ENCODE assay signal across 1 cellular context in the genomic region with DNA sequence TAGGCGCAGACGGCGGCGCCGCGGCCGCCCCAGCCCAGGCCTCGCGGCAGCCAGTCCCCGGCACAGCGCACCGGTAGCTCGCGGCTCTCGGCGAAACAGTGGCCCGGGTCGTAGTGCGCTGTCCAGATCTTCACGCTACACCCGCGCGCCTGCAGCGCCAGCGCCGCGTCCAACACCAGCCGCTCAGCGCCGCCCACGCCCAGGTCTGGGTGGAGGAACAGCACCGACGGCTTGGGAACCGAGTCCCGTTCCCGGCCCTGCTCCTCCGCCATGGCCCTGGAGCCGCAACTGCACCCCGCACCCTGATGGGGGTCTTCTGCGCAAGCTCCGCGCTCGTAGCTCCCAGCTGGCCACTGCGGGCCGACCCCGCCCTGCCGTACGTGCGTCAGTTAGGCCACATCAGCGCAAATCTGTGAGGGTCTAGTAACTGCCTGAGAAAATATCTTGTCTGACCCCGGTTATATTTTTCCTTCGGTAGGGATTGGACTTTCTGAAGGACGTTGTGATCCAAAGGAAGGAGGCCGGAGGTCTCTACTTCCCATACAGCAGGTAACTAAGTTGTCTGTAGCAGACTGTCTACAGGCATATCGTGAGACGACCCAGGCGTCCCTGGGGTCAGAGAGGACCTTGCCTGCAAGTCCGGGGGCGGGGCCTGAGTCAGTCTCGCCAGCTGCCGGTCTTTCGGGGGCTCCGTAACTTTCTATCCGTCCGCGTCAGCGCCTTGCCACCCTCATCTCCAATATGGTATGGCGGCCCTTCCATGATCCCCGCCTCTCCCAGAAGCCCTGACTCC.
TF ChIP-seq lines count a peak whose summit lies in the region.

A gene with protein sequence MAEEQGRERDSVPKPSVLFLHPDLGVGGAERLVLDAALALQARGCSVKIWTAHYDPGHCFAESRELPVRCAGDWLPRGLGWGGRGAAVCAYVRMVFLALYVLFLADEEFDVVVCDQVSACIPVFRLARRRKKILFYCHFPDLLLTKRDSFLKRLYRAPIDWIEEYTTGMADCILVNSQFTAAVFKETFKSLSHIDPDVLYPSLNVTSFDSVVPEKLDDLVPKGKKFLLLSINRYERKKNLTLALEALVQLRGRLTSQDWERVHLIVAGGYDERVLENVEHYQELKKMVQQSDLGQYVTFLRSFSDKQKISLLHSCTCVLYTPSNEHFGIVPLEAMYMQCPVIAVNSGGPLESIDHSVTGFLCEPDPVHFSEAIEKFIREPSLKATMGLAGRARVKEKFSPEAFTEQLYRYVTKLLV (minus strand): TSS at position 320 of the 793 bp plus-strand sequence. CDS start 48 bp downstream, at position 272.
A gene (plus strand): TSS at position 660 of the 793 bp plus-strand sequence. CDS start 82 bp downstream, at position 742.

TF ChIP-seq in HepG2, 621 proteins besides CTCF, POLR2A, EP300 and RAD21 (continued from another document and continues in another):
- TF ChIP-seq, protein P1, sequence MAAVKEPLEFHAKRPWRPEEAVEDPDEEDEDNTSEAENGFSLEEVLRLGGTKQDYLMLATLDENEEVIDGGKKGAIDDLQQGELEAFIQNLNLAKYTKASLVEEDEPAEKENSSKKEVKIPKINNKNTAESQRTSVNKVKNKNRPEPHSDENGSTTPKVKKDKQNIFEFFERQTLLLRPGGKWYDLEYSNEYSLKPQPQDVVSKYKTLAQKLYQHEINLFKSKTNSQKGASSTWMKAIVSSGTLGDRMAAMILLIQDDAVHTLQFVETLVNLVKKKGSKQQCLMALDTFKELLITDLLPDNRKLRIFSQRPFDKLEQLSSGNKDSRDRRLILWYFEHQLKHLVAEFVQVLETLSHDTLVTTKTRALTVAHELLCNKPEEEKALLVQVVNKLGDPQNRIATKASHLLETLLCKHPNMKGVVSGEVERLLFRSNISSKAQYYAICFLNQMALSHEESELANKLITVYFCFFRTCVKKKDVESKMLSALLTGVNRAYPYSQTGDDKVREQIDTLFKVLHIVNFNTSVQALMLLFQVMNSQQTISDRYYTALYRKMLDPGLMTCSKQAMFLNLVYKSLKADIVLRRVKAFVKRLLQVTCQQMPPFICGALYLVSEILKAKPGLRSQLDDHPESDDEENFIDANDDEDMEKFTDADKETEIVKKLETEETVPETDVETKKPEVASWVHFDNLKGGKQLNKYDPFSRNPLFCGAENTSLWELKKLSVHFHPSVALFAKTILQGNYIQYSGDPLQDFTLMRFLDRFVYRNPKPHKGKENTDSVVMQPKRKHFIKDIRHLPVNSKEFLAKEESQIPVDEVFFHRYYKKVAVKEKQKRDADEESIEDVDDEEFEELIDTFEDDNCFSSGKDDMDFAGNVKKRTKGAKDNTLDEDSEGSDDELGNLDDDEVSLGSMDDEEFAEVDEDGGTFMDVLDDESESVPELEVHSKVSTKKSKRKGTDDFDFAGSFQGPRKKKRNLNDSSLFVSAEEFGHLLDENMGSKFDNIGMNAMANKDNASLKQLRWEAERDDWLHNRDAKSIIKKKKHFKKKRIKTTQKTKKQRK (IDR thresholded peaks at IDR 0.05; ENCODE audit: low read length): no peak
- TF ChIP-seq ZZZ3 (CRISPR knock-in tag; IDR thresholded peaks at IDR 0.05; ENCODE audit: borderline replicate concordance) (no peak), RARA (CRISPR knock-in tag; IDR thresholded peaks at IDR 0.05) (no peak), KDM6A (CRISPR knock-in tag; IDR thresholded peaks at IDR 0.05; ENCODE audit: low read depth) (no peak), ZNF501 (CRISPR knock-in tag; IDR thresholded peaks at IDR 0.05) (no peak; the same call in none of the 2 replicates), ZNF33B (CRISPR knock-in tag; IDR thresholded peaks at IDR 0.05) (no peak; the same call in 1 of the 2 replicates), RCOR2 (CRISPR knock-in tag; IDR thresholded peaks at IDR 0.05) (no peak), ETV5 (CRISPR knock-in tag; IDR thresholded peaks at IDR 0.05; ENCODE audit: borderline replicate concordance) (no peak), ZNF567 (CRISPR knock-in tag; IDR thresholded peaks at IDR 0.05; ENCODE audit: borderline replicate concordance) (0 out of 2 replicates have a peak, but pooled peaks have one; percentile 28), NFE2L2 (IDR thresholded peaks at IDR 0.05; ENCODE audit: low read length) (no peak), NCOR1 (IDR thresholded peaks at IDR 0.05; ENCODE audit: borderline replicate concordance, low read length) (no peak; the same call in 1 of the 2 replicates), CEBPB (IDR thresholded peaks at IDR 0.05; ENCODE audit: borderline replicate concordance, low read depth, low read length) (no peak), CBX5 (CRISPR knock-in tag; IDR thresholded peaks at IDR 0.05; ENCODE audit: borderline replicate concordance) (no peak), SETDB1 (CRISPR knock-in tag; IDR thresholded peaks at IDR 0.05; ENCODE audit: borderline replicate concordance) (no peak), NFATC3 (CRISPR knock-in tag; IDR thresholded peaks at IDR 0.05) (no peak), MAFK (conservative IDR thresholded peaks at IDR 0.05 in 1 of 2, IDR thresholded peaks at IDR 0.05 in 1 of 2; ENCODE audit: low read length in 2 of 2) (peak; percentile 52 to 77; a peak in 3 of 4 replicates), ZNF282 (IDR thresholded peaks at IDR 0.05; ENCODE audit: partially characterized antibody) (no peak), ZNF30 (CRISPR knock-in tag; IDR thresholded peaks at IDR 0.05) (no peak; the same call in 1 of the 2 replicates), YEATS2 (CRISPR knock-in tag; IDR thresholded peaks at IDR 0.05; ENCODE audit: borderline replicate concordance) (peak; percentile 89), ZNF564 (CRISPR knock-in tag; IDR thresholded peaks at IDR 0.05) (peak; percentile 76), ZNF382 (CRISPR knock-in tag; IDR thresholded peaks at IDR 0.05; ENCODE audit: borderline replicate concordance) (no peak), ZNF788 (CRISPR knock-in tag; IDR thresholded peaks at IDR 0.05; ENCODE audit: borderline replicate concordance) (peak; percentile 68), ZMYM2 (CRISPR knock-in tag; IDR thresholded peaks at IDR 0.05) (peak; percentile 31; the same call in 1 of the 2 replicates), NR1H2 (CRISPR knock-in tag; IDR thresholded peaks at IDR 0.05; ENCODE audit: borderline replicate concordance, low read depth) (0 out of 2 replicates have a peak, but pooled peaks have one; percentile 28), RELA (CRISPR knock-in tag; IDR thresholded peaks at IDR 0.05) (no peak), DMAP1 (CRISPR knock-in tag; IDR thresholded peaks at IDR 0.05) (peak; percentile 68), NR2C2 (CRISPR knock-in tag; IDR thresholded peaks at IDR 0.05; ENCODE audit: borderline replicate concordance) (peak; percentile 95), ZFYVE20 (CRISPR knock-in tag; IDR thresholded peaks at IDR 0.05; ENCODE audit: borderline replicate concordance, low read depth) (peak; percentile 47; the same call in 1 of the 2 replicates), ZNF296 (CRISPR knock-in tag; conservative IDR thresholded peaks at IDR 0.05) (no peak), CHD4 (IDR thresholded peaks at IDR 0.05; ENCODE audit: borderline replicate concordance, low read length) (no peak), XRCC5 (optimal IDR thresholded peaks at IDR 0.05; ENCODE audit: low read length) (peak; percentile 13), ZNF879 (CRISPR knock-in tag; IDR thresholded peaks at IDR 0.05) (no peak)
- TF ChIP-seq, protein P2, sequence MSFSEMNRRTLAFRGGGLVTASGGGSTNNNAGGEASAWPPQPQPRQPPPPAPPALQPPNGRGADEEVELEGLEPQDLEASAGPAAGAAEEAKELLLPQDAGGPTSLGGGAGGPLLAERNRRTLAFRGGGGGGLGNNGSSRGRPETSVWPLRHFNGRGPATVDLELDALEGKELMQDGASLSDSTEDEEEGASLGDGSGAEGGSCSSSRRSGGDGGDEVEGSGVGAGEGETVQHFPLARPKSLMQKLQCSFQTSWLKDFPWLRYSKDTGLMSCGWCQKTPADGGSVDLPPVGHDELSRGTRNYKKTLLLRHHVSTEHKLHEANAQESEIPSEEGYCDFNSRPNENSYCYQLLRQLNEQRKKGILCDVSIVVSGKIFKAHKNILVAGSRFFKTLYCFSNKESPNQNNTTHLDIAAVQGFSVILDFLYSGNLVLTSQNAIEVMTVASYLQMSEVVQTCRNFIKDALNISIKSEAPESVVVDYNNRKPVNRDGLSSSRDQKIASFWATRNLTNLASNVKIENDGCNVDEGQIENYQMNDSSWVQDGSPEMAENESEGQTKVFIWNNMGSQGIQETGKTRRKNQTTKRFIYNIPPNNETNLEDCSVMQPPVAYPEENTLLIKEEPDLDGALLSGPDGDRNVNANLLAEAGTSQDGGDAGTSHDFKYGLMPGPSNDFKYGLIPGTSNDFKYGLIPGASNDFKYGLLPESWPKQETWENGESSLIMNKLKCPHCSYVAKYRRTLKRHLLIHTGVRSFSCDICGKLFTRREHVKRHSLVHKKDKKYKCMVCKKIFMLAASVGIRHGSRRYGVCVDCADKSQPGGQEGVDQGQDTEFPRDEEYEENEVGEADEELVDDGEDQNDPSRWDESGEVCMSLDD (CRISPR knock-in tag; IDR thresholded peaks at IDR 0.05; ENCODE audit: borderline replicate concordance): no peak; the same call in 1 of the 2 replicates
- TF ChIP-seq, protein P3, sequence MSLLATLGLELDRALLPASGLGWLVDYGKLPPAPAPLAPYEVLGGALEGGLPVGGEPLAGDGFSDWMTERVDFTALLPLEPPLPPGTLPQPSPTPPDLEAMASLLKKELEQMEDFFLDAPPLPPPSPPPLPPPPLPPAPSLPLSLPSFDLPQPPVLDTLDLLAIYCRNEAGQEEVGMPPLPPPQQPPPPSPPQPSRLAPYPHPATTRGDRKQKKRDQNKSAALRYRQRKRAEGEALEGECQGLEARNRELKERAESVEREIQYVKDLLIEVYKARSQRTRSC (CRISPR knock-in tag; IDR thresholded peaks at IDR 0.05; ENCODE audit: low read depth): no peak
- TF ChIP-seq, protein P4, sequence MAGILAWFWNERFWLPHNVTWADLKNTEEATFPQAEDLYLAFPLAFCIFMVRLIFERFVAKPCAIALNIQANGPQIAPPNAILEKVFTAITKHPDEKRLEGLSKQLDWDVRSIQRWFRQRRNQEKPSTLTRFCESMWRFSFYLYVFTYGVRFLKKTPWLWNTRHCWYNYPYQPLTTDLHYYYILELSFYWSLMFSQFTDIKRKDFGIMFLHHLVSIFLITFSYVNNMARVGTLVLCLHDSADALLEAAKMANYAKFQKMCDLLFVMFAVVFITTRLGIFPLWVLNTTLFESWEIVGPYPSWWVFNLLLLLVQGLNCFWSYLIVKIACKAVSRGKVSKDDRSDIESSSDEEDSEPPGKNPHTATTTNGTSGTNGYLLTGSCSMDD (CRISPR knock-in tag; IDR thresholded peaks at IDR 0.05): no peak
- TF ChIP-seq, protein P5, sequence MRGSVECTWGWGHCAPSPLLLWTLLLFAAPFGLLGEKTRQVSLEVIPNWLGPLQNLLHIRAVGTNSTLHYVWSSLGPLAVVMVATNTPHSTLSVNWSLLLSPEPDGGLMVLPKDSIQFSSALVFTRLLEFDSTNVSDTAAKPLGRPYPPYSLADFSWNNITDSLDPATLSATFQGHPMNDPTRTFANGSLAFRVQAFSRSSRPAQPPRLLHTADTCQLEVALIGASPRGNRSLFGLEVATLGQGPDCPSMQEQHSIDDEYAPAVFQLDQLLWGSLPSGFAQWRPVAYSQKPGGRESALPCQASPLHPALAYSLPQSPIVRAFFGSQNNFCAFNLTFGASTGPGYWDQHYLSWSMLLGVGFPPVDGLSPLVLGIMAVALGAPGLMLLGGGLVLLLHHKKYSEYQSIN (CRISPR knock-in tag; IDR thresholded peaks at IDR 0.05; ENCODE audit: borderline replicate concordance): no peak
- TF ChIP-seq, protein P6, sequence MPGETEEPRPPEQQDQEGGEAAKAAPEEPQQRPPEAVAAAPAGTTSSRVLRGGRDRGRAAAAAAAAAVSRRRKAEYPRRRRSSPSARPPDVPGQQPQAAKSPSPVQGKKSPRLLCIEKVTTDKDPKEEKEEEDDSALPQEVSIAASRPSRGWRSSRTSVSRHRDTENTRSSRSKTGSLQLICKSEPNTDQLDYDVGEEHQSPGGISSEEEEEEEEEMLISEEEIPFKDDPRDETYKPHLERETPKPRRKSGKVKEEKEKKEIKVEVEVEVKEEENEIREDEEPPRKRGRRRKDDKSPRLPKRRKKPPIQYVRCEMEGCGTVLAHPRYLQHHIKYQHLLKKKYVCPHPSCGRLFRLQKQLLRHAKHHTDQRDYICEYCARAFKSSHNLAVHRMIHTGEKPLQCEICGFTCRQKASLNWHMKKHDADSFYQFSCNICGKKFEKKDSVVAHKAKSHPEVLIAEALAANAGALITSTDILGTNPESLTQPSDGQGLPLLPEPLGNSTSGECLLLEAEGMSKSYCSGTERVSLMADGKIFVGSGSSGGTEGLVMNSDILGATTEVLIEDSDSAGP (CRISPR knock-in tag; IDR thresholded peaks at IDR 0.05; ENCODE audit: borderline replicate concordance): peak; percentile 90
- TF ChIP-seq, protein P7, sequence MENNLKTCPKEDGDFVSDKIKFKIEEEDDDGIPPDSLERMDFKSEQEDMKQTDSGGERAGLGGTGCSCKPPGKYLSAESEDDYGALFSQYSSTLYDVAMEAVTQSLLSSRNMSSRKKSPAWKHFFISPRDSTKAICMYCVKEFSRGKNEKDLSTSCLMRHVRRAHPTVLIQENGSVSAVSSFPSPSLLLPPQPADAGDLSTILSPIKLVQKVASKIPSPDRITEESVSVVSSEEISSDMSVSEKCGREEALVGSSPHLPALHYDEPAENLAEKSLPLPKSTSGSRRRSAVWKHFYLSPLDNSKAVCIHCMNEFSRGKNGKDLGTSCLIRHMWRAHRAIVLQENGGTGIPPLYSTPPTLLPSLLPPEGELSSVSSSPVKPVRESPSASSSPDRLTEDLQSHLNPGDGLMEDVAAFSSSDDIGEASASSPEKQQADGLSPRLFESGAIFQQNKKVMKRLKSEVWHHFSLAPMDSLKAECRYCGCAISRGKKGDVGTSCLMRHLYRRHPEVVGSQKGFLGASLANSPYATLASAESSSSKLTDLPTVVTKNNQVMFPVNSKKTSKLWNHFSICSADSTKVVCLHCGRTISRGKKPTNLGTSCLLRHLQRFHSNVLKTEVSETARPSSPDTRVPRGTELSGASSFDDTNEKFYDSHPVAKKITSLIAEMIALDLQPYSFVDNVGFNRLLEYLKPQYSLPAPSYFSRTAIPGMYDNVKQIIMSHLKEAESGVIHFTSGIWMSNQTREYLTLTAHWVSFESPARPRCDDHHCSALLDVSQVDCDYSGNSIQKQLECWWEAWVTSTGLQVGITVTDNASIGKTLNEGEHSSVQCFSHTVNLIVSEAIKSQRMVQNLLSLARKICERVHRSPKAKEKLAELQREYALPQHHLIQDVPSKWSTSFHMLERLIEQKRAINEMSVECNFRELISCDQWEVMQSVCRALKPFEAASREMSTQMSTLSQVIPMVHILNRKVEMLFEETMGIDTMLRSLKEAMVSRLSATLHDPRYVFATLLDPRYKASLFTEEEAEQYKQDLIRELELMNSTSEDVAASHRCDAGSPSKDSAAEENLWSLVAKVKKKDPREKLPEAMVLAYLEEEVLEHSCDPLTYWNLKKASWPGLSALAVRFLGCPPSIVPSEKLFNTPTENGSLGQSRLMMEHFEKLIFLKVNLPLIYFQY (CRISPR knock-in tag; IDR thresholded peaks at IDR 0.05; ENCODE audit: borderline replicate concordance): peak; percentile 21; the same call in 1 of the 2 replicates
- TF ChIP-seq, protein P8, sequence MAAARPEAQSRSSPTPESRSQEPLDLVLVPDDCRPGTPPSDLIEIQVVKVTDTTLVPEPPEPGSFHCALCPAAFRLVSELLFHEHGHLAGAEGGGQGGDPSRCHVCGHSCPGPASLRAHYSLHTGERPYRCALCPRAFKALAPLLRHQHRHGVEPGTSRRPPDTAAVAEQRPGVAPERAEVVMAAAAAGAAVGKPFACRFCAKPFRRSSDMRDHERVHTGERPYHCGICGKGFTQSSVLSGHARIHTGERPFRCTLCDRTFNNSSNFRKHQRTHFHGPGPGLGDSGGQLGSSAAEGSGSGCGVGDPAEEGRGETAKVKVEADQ (CRISPR knock-in tag; IDR thresholded peaks at IDR 0.05; ENCODE audit: borderline replicate concordance): peak; percentile 62; the same call in 1 of the 2 replicates
